ENCODE assay signal across 16 cellular contexts in genomic region chr1:182210417-182210816, GRCh38.
A peak's percentile ranks its signal among the peaks of the same experiment; 100 is the strongest.
DNase-seq lines count a peak whose midpoint lies in the region; ATAC-seq, FAIRE-seq and TF ChIP-seq lines count a peak whose summit lies in the region.
"Had no signal": no experiment of that assay in that cellular context is flagged by ENCODE, and none has a peak within 500 bp of the region (broad histone marks: within the 10 kb centered on the region; RNA-seq: fewer than 3 reads in every experiment).

No MANE protein-coding gene starts in this region.

- H3K4me3 ChIP-seq in GM23338 (no peak overlapping the region), K562 (no peak overlapping the region), tibial nerve (no peak overlapping the region)
- H3K4me3 ChIP-seq: BLaER1 had no signal

- no peak for TF ChIP-seq EP300 in K562 (IDR thresholded peaks at IDR 0.05; ENCODE audit: low read length)
- peak in 1 of 2 donors; percentile 51 for TF ChIP-seq EP300 in tibial nerve (IDR thresholded peaks at IDR 0.05)

- H3K27me3 ChIP-seq in GM23338 (ENCODE audit: insufficient read depth): no peaks in the 10 kb centered on the region
- no peaks in the 10 kb centered on the region for H3K27me3 ChIP-seq in K562 (ENCODE audit: control insufficient read depth in 2 of 2, insufficient read depth in 2 of 2, low read length in 2 of 2)
- H3K27me3 ChIP-seq in tibial nerve: no peaks in the 10 kb centered on the region
- H3K27me3 ChIP-seq: BLaER1 had no signal

- H3K36me3 ChIP-seq in GM23338 (ENCODE audit: insufficient read depth): no peaks in the 10 kb centered on the region
- no peaks in the 10 kb centered on the region for H3K36me3 ChIP-seq in K562 (ENCODE audit: control insufficient read depth, insufficient read depth, low read length)
- H3K36me3 ChIP-seq in tibial nerve: no peaks in the 10 kb centered on the region
- H3K36me3 ChIP-seq: BLaER1 had no signal

- DNase-seq in NCI-H1105 treated with DMSO at 0.1 percent for 48 hours (lab: John Stamatoyannopoulos, UW): peak; percentile 34
- DNase-seq in NCI-H1105 (lab: John Stamatoyannopoulos, UW): no peak
- DNase-seq in GM23338 (ENCODE audit: low spot score): no peak
- no peak for DNase-seq in K562 (ENCODE audit: extremely low read depth in 1 of 4, low spot score in 3 of 4)
- no peak for DNase-seq in tibial nerve (ENCODE audit: low spot score in 2 of 2)
- DNase-seq in retina: no peak
- DNase-seq: AML-193; Caco-2; CD8-positive, alpha-beta memory T cell; DMS 273 treated with DMSO at 0.1 percent for 48 hours; HCEC 1CT; HFFc6 had no signal

- no peaks in the 10 kb centered on the region for H3K79me2 ChIP-seq in GM23338 (replicated peaks; ENCODE audit: insufficient read depth)
- H3K79me2 ChIP-seq in K562 (ENCODE audit: control insufficient read depth, insufficient read depth, low read length): no peaks in the 10 kb centered on the region

- no peak overlapping the region for H3K4me3 Mint-ChIP-seq in GM23338
- H3K4me3 Mint-ChIP-seq: CD8-positive, alpha-beta memory T cell; HFFc6 had no signal

- POLR2A ChIA-PET in K562 (lab: Yijun Ruan, JAX): interaction anchor here (1.0 to 1.7 kb wide), 2 partner anchors 10 to 13 kb away, joined by 3 to 6 read pairs; no protein-coding TSS in a partner anchor

- WGBS in K562 (ENCODE audit: insufficient coverage, low coverage, missing lambda C conversion rate): 56% methylated on average over 1 of the region's 1 CpG
- 91 to 100% methylated on average over 1 of the region's 1 CpG for WGBS in tibial nerve, 2 donors

- H2AFZ ChIP-seq in GM23338 (peak overlapping the region; percentile 18; the same call in 1 of the 2 replicates), K562 (ENCODE audit: low read depth, low read length) (no peak overlapping the region)

- BruUV-seq in K562 (replicated peaks; lab: Mats Ljungman, UMichigan): no TSS peak

- H3K4me1 ChIP-seq in GM23338 (ENCODE audit: insufficient read depth) (no peaks in the 10 kb centered on the region; the same call in 1 of the 2 replicates), K562 (replicated peaks in 1 of 2; ENCODE audit: control insufficient read depth in 2 of 2, insufficient read depth in 2 of 2, low read length in 2 of 2) (peaks cover 4 to 8% of the 10 kb centered on the region in 2 experiments; a peak in 2 of 5 replicates), tibial nerve (peaks cover 0 to 37% (median 11%) of the 10 kb centered on the region in 4 donors)

- CTCF ChIA-PET in K562 (lab: Yijun Ruan, JAX; ENCODE audit: low intra/inter-chr PET ratio): no interaction called here

- TF ChIP-seq POLR2A in K562 (conservative IDR thresholded peaks at IDR 0.05): no peak
- no peak for TF ChIP-seq POLR2A in tibial nerve (IDR thresholded peaks at IDR 0.05)

- no peaks in the 10 kb centered on the region for H3K9me3 ChIP-seq in K562 (replicated peaks; ENCODE audit: control insufficient read depth, insufficient read depth, low read depth, low read length)
- H3K9me3 ChIP-seq in tibial nerve: no peaks in the 10 kb centered on the region
- H3K9me3 ChIP-seq: BLaER1, Caco-2 had no signal

- no peak for TF ChIP-seq RAD21 in K562 (CRISPR knock-in tag; conservative IDR thresholded peaks at IDR 0.05 in 1 of 2, IDR thresholded peaks at IDR 0.05 in 1 of 2)

- H3K27ac ChIP-seq in GM23338 (ENCODE audit: low read depth) (no peak overlapping the region), K562 (ENCODE audit: extremely low read depth, low read depth, low read length) (no peak overlapping the region), tibial nerve (peak overlapping the region; percentile 16 to 89 (median 39))
- H3K27ac ChIP-seq: 22Rv1, BLaER1, HL-60 had no signal

- no peak for FAIRE-seq in K562 (lab: Jason Lieb, UNC)

- peaks cover 6% of the 10 kb centered on the region for H3K4me1 Mint-ChIP-seq in GM23338

- H4K20me1 ChIP-seq in GM23338 (replicated peaks; ENCODE audit: insufficient read depth) (no peaks in the 10 kb centered on the region), K562 (replicated peaks; ENCODE audit: control insufficient read depth, insufficient read depth, low read length) (no peaks in the 10 kb centered on the region)
- H4K20me1 ChIP-seq: BLaER1 had no signal

- H3K9me2 ChIP-seq in GM23338 (ENCODE audit: insufficient read depth): peaks cover 3% of the 10 kb centered on the region; the same call in 1 of the 2 replicates

- no peaks in the 10 kb centered on the region for H3K36me3 Mint-ChIP-seq in GM23338 (ENCODE audit: low read depth)

- TF ChIP-seq CTCF in GM23338 (conservative IDR thresholded peaks at IDR 0.05; ENCODE audit: low read depth in 2 of 2): no peak
- no peak for TF ChIP-seq CTCF in K562 (IDR thresholded peaks at IDR 0.05 in 2 of 3, conservative IDR thresholded peaks at IDR 0.05 in 1 of 3; ENCODE audit: insufficient read depth in 2 of 3, low read depth in 1 of 3, low read length in 3 of 3)
- TF ChIP-seq CTCF in tibial nerve (IDR thresholded peaks at IDR 0.05): no peak

- no peak overlapping the region for H3K9ac ChIP-seq in K562 (ENCODE audit: insufficient read depth in 1 of 2, low read depth in 2 of 2, low read length in 2 of 2)
- H3K9ac ChIP-seq: BLaER1 had no signal

- H3F3A ChIP-seq in GM23338 (replicated peaks; ENCODE audit: low read depth): no peaks in the 10 kb centered on the region

- ATAC-seq in GM23338 (no peak), K562 (no peak), HG03571 (IDR thresholded peaks at IDR 0.05; ENCODE audit: unreplicated experiment) (no peak)

- H3K27me3 Mint-ChIP-seq in GM23338 (ENCODE audit: insufficient read depth, low read depth, poor library complexity): no peaks in the 10 kb centered on the region

- H3K4me2 ChIP-seq in GM23338 (no peak overlapping the region), K562 (ENCODE audit: insufficient read depth, low read length) (no peak overlapping the region)
- H3K4me2 ChIP-seq: BLaER1 had no signal

- H3K9me1 ChIP-seq in K562 (ENCODE audit: control insufficient read depth, insufficient read depth, low read length): no peaks in the 10 kb centered on the region

- no peaks in the 10 kb centered on the region for H3K9me3 Mint-ChIP-seq in GM23338
- H3K9me3 Mint-ChIP-seq: CD8-positive, alpha-beta memory T cell; HFFc6 had no signal

- in situ Hi-C loops in K562 (cut with MboI): no loop called here

- intact Hi-C loops in K562 (cut with micrococcal nuclease): no loop called here

- H3K27ac Mint-ChIP-seq in GM23338: no peak overlapping the region
- H3K27ac Mint-ChIP-seq: HFFc6 had no signal

TF ChIP-seq in GM23338, 12 proteins besides CTCF, POLR2A, EP300 and RAD21 (continues in another document):
- TF ChIP-seq ZNF331 (CRISPR knock-in tag; IDR thresholded peaks at IDR 0.05; ENCODE audit: low read depth) (no peak), ETS1 (IDR thresholded peaks at IDR 0.05) (no peak), CREB1 (CRISPR knock-in tag; IDR thresholded peaks at IDR 0.05; ENCODE audit: low read depth) (no peak), POLR2AphosphoS5 (IDR thresholded peaks at IDR 0.05; ENCODE audit: low read depth) (no peak)

TF ChIP-seq in K562, 482 proteins besides CTCF, POLR2A, EP300 and RAD21:
- TF ChIP-seq MAFG (tag; conservative IDR thresholded peaks at IDR 0.05) (peak; percentile 72), POLR2G (IDR thresholded peaks at IDR 0.05; ENCODE audit: low read depth, low read length) (no peak), ZNF316 (IDR thresholded peaks at IDR 0.05) (peak; percentile 87), MAFK (IDR thresholded peaks at IDR 0.05; ENCODE audit: low read length) (peak; percentile 78), C11orf30 (IDR thresholded peaks at IDR 0.05; ENCODE audit: low read depth) (peak; percentile 85), CBX8 (IDR thresholded peaks at IDR 0.05; ENCODE audit: borderline replicate concordance, extremely low read depth, low read depth, low read length, poor library complexity, severe bottlenecking) (no peak), DPF2 (IDR thresholded peaks at IDR 0.05) (no peak), ELF4 (CRISPR knock-in tag; IDR thresholded peaks at IDR 0.05) (no peak), ZFP30 (CRISPR knock-in tag; IDR thresholded peaks at IDR 0.05; ENCODE audit: borderline replicate concordance) (no peak), GTF2A2 (tag; IDR thresholded peaks at IDR 0.05) (no peak), BCL6 (CRISPR knock-in tag; IDR thresholded peaks at IDR 0.05) (no peak), NONO (IDR thresholded peaks at IDR 0.05; ENCODE audit: low read depth in 2 of 2, low read length in 1 of 2) (no peak), MAFF (IDR thresholded peaks at IDR 0.05; ENCODE audit: low read length) (peak; percentile 70), NRF1 (conservative IDR thresholded peaks at IDR 0.05 in 1 of 2, IDR thresholded peaks at IDR 0.05 in 1 of 2) (no peak), GABPB1 (CRISPR knock-in tag; IDR thresholded peaks at IDR 0.05) (no peak), HNRNPK (IDR thresholded peaks at IDR 0.05; ENCODE audit: low read depth, low read length, poor library complexity, severe bottlenecking) (no peak), HNRNPUL1 (IDR thresholded peaks at IDR 0.05; ENCODE audit: low read length) (no peak)
- TF ChIP-seq, protein P1, sequence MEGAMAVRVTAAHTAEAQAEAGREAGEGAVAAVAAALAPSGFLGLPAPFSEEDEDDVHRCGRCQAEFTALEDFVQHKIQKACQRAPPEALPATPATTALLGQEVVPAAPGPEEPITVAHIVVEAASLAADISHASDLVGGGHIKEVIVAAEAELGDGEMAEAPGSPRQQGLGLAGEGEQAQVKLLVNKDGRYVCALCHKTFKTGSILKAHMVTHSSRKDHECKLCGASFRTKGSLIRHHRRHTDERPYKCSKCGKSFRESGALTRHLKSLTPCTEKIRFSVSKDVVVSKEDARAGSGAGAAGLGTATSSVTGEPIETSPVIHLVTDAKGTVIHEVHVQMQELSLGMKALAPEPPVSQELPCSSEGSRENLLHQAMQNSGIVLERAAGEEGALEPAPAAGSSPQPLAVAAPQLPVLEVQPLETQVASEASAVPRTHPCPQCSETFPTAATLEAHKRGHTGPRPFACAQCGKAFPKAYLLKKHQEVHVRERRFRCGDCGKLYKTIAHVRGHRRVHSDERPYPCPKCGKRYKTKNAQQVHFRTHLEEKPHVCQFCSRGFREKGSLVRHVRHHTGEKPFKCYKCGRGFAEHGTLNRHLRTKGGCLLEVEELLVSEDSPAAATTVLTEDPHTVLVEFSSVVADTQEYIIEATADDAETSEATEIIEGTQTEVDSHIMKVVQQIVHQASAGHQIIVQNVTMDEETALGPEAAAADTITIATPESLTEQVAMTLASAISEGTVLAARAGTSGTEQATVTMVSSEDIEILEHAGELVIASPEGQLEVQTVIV (CRISPR knock-in tag; IDR thresholded peaks at IDR 0.05; ENCODE audit: borderline replicate concordance): no peak

Comparison
In these comparisons a context has a peak if more than half of its experiments do, and no peak if none do; other contexts are left out.
1. H3K27ac ChIP-seq: peak in tibial nerve (4 of 4); none in GM23338 (single experiment) and K562 (single experiment).